ENCODE assay signal across 20 cellular contexts in the genomic region with DNA sequence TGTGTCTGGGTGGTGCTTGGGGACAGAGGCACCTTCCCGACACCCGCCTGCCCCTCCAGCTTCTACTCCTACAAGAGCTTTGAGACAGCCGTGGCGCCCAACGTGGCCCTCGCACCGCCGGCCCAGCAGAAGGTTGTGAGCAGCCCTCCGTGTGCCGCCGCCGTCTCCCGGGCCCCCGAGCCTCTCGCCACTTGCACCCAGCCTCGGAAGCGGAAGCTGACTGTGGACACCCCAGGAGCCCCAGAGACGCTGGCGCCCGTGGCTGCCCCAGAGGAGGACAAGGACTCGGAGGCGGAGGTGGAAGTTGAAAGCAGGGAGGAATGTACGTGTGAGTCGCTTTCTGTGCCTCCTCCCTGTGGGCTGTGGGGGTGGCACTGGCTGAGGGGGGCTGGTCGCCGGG.
A peak's percentile ranks its signal among the peaks of the same experiment; 100 is the strongest.
DNase-seq lines count a peak whose midpoint lies in the region; ATAC-seq lines count a peak whose summit lies in the region.
"Had no signal": no experiment of that assay in that cellular context is flagged by ENCODE, and none has a peak within 500 bp of the region (broad histone marks: within the 10 kb centered on the region; RNA-seq: fewer than 3 reads in every experiment).

No MANE protein-coding gene starts in this region.

- peaks cover 10 to 56% (median 15%) of the 10 kb centered on the region in 3 donors for H3K36me3 Mint-ChIP-seq in CD8-positive, alpha-beta memory T cell
- peaks cover 18% of the 10 kb centered on the region for H3K36me3 Mint-ChIP-seq in memory B cell

- H3K9ac ChIP-seq in BLaER1 = no peak overlapping the region

- H3K27ac Mint-ChIP-seq in CD8-positive, alpha-beta memory T cell = peak overlapping the region; percentile 37 to 100 (median 71)
- H3K27ac Mint-ChIP-seq in memory B cell = peak overlapping the region; percentile 63

- H3K27me3 ChIP-seq in BLaER1 = no peaks in the 10 kb centered on the region
- H3K27me3 ChIP-seq in CD8-positive, alpha-beta memory T cell (ENCODE audit: insufficient read depth, low read length, poor library complexity, severe bottlenecking) = no peaks in the 10 kb centered on the region
- H3K27me3 ChIP-seq: SJCRH30 had no signal

- peaks cover 87% of the 10 kb centered on the region for H4K20me1 ChIP-seq in BLaER1

- DNase-seq in CD8-positive, alpha-beta memory T cell = no peak
- DNase-seq in caudate nucleus (lab: John Stamatoyannopoulos, UW) (peak in 3 of 61 donors; percentile 16 to 34 (median 26)), memory B cell (ENCODE audit: low spot score in 2 of 2) (no peak), NCI-H446 treated with DMSO at 0.1 percent for 48 hours (lab: John Stamatoyannopoulos, UW) (no peak), NCI-H69 (lab: John Stamatoyannopoulos, UW) (no peak), MV-4-11 (lab: John Stamatoyannopoulos, UW) (no peak), DMS153 (lab: John Stamatoyannopoulos, UW) (no peak)
- DNase-seq: Calu3, DMS79, HCEC 1CT, KG1, NCI-H1436 treated with DMSO at 0.1 percent for 48 hours, NCI-H2029 treated with DMSO at 0.1 percent for 48 hours, NCI-H510A, NCI-H82, PC-3, SJCRH30 had no signal

- H3K27me3 Mint-ChIP-seq in CD8-positive, alpha-beta memory T cell = no peaks in the 10 kb centered on the region
- H3K27me3 Mint-ChIP-seq in memory B cell = no peaks in the 10 kb centered on the region

- peak overlapping the region; percentile 94 for H3K4me2 ChIP-seq in BLaER1
- H3K4me2 ChIP-seq: A549 had no signal

- H3K4me3 Mint-ChIP-seq in CD8-positive, alpha-beta memory T cell = peak overlapping the region in 1 of 7 donors; percentile 40
- H3K4me3 Mint-ChIP-seq in memory B cell = no peak overlapping the region

- H3K4me3 ChIP-seq in BLaER1 = no peak overlapping the region
- H3K4me3 ChIP-seq in CD8-positive, alpha-beta memory T cell (ENCODE audit: low read length) = no peak overlapping the region
- H3K4me3 ChIP-seq: A549, SJCRH30 had no signal

- peaks cover 27 to 54% (median 35%) of the 10 kb centered on the region in 3 donors for H3K4me1 Mint-ChIP-seq in CD8-positive, alpha-beta memory T cell
- peaks cover 19% of the 10 kb centered on the region for H3K4me1 Mint-ChIP-seq in memory B cell

- no peak for ATAC-seq in memory B cell (ENCODE audit: low read depth)
- ATAC-seq: A549, PC-3 had no signal

- H3K27ac ChIP-seq in BLaER1 (no peak overlapping the region), caudate nucleus (ENCODE audit: low read depth, low read length) (peak overlapping the region; percentile 58)
- H3K27ac ChIP-seq in CD8-positive, alpha-beta memory T cell (ENCODE audit: low read depth, low read length) = no peak overlapping the region
- H3K27ac ChIP-seq: A549, C4-2B, SJCRH30 had no signal

- POLR2A ChIA-PET in CD8-positive, alpha-beta memory T cell (lab: Charles Lee) = interaction anchor here (0.6 kb wide), 1 partner anchor 185 kb away, joined by 9 read pairs; no protein-coding TSS in a partner anchor

- peaks cover 51% of the 10 kb centered on the region for H3K36me3 ChIP-seq in BLaER1
- peaks cover 22% of the 10 kb centered on the region for H3K36me3 ChIP-seq in CD8-positive, alpha-beta memory T cell (ENCODE audit: insufficient read depth, low read length)

- CTCF ChIA-PET in CD8-positive, alpha-beta memory T cell (lab: Charles Lee) = interaction anchor here (0.9 to 1.1 kb wide), 2 partner anchors 10 to 109 kb away, joined by 3 to 4 read pairs; partner anchors contain the start of gene FAAP20

- H3K9me3 ChIP-seq in BLaER1 = no peaks in the 10 kb centered on the region
- H3K9me3 ChIP-seq in CD8-positive, alpha-beta memory T cell (ENCODE audit: low read length) = no peaks in the 10 kb centered on the region
- H3K9me3 ChIP-seq: A549, SJCRH30 had no signal

- H3K9me3 Mint-ChIP-seq in CD8-positive, alpha-beta memory T cell = peaks cover 0 to 4% (median 0%) of the 10 kb centered on the region in 5 donors
- H3K9me3 Mint-ChIP-seq in memory B cell = no peaks in the 10 kb centered on the region

- peaks cover 95% of the 10 kb centered on the region for H3K4me1 ChIP-seq in BLaER1
- H3K4me1 ChIP-seq in CD8-positive, alpha-beta memory T cell (ENCODE audit: insufficient read depth, low read length) = peaks cover 37% of the 10 kb centered on the region
- H3K4me1 ChIP-seq: A549 had no signal
